In genomic region chr2:118421648-118422047, GRCh38 we compare ENCODE assay signal across 11 cellular contexts.
"Had no signal": no experiment of that assay in that cellular context is flagged by ENCODE, and none has a peak within 500 bp of the region (broad histone marks: within the 10 kb centered on the region; RNA-seq: fewer than 3 reads in every experiment).

No MANE protein-coding gene starts in this region.

- H3K4me1 ChIP-seq: HAP-1 had no signal

- H3K36me3 ChIP-seq: HAP-1 had no signal

- H3K4me3 ChIP-seq: GM23248, GM23338, HAP-1 had no signal

- H3K9ac ChIP-seq: GM23248 had no signal

- H3K27ac ChIP-seq: GM23248 had no signal

- ATAC-seq: GM23338, HCT116 had no signal

- H3K4me2 ChIP-seq: GM23338 had no signal

- DNase-seq: GM23248, GOT3, H7, H9, HCEC 1CT, HFFc6 had no signal

- H2AFZ ChIP-seq: GM23248, GM23338 had no signal

- H3K27ac Mint-ChIP-seq: GM23338, H9, HFFc6 had no signal

- FAIRE-seq: H1, H54 had no signal

- H3K4me3 Mint-ChIP-seq: GM23338, H9, HFFc6 had no signal

- H3K9me3 ChIP-seq: HAP-1 had no signal
